ENCODE assay signal across 29 cellular contexts in genomic region chr13:33832872-33833271, GRCh38.
"Had no signal": no experiment of that assay in that cellular context is flagged by ENCODE, and none has a peak within 500 bp of the region (broad histone marks: within the 10 kb centered on the region; RNA-seq: fewer than 3 reads in every experiment).

No MANE protein-coding gene starts in this region.

- H3K4me3 ChIP-seq: esophagus muscularis mucosa, lung, mucosa of descending colon, sigmoid colon, smooth muscle cell, stomach, suprapubic skin, tibial artery had no signal

- H3K27ac ChIP-seq: foreskin keratinocyte, suprapubic skin, tibial artery had no signal

- H3K9me3 ChIP-seq: esophagus muscularis mucosa, mucosa of descending colon, sigmoid colon, stomach, suprapubic skin, tibial artery had no signal

- H3K4me2 ChIP-seq: smooth muscle cell had no signal

- FAIRE-seq: bronchial epithelial cell, colon, keratinocyte had no signal

- ATAC-seq: activated CD8-positive, alpha-beta memory T cell treated with anti-CD3 and anti-CD28 coated beads, Interleukin-2, amount 10 ng/mL, durations not matched to agents 7 days and 5 days; activated CD8-positive, alpha-beta T cell treated with anti-CD3 and anti-CD28 coated beads for 36 hours; foreskin keratinocyte; left colon; mucosa of descending colon; natural killer cell treated with Interleukin-12 subunit alpha and Interleukin-12 subunit beta and Interleukin-15 and Interleukin-18, amount 100 ng/mL, for 72 hours; stimulated activated naive B cell treated with anti-CD40 and anti-IgM and Interleukin-4, amounts not matched to agents 10 μg/mL and 1 μg/mL and 100 μg/mL, for 72 hours had no signal

- H3K27me3 ChIP-seq: esophagus muscularis mucosa, foreskin keratinocyte, sigmoid colon, stomach, suprapubic skin, tibial artery had no signal

- DNase-seq: activated B cell treated with CpG ODN at 0.5 μM for 24 hours; activated CD4-positive, alpha-beta T cell treated with anti-CD3 and anti-CD28 coated beads, Interleukin-2, amount 50 U/mL, for 1 hour; activated CD8-positive, alpha-beta memory T cell treated with anti-CD3 and anti-CD28 coated beads, Interleukin-2, amount 10 ng/mL, durations not matched to agents 7 days and 5 days; activated CD8-positive, alpha-beta T cell treated with anti-CD3 and anti-CD28 coated beads for 36 hours; activated effector memory CD4-positive, alpha-beta T cell treated with Interleukin-2 at 50 U/mL for 16 hours; activated naive CD4-positive, alpha-beta T cell treated with Interleukin-2 at 50 U/mL for 16 hours; activated T-cell treated with anti-CD3 and anti-CD28 coated beads for 4 hours; anterior cingulate cortex; foreskin keratinocyte; glutamatergic neuron; hippocampal formation; left colon; mucosa of descending colon; retina; sigmoid colon; stimulated activated CD4-positive, alpha-beta T cell treated with anti-CD3 and anti-CD28 coated beads, Interleukin-15, amount 100 ng/mL, for 24 hours; stimulated activated CD4-positive, alpha-beta T cell treated with anti-CD3 and anti-CD28 coated beads, Interleukin-2, amount 100 ng/mL, for 24 hours; stimulated activated naive B cell treated with anti-CD40 and anti-IgM and Interleukin-4, amounts not matched to agents 10 μg/mL and 1 μg/mL and 100 μg/mL, for 72 hours; stomach; T-helper 1 cell; tibial artery had no signal

- H3K4me1 ChIP-seq: esophagus muscularis mucosa, foreskin keratinocyte, sigmoid colon, stomach, suprapubic skin, tibial artery had no signal
